11 cellular contexts compared by ENCODE assay signal in the genomic region with DNA sequence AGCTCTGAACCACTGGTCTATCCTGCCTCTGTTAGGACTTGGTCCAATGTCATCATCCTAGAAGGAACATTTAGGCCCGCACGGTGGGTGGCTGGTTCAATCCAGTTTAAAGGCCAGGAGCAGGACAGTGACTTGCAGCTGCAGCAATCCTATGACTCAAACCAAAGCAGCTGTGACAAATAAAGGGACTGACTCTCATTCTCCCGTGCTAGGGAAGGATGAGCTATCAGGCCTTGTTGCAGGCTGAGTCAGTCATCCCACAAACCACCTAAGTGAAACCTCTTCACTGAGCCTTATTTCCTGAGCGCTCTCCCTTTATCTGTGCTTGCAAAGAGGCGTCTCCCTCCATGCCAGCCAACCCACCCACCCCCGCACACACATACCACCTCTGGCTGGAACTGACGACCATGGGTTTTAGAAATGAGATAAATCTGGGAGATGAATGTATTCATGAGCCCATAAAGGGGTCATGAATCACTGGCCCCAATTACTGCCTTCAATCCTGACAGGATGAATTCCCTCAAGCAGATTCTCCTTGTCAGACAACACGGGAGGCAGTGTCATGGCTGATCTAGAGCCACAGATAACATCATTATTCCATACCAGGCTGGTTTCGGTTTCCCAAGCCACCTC.
DNase-seq lines count a peak whose midpoint lies in the region; ATAC-seq and TF ChIP-seq lines count a peak whose summit lies in the region.
"Had no signal": no experiment of that assay in that cellular context is flagged by ENCODE, and none has a peak within 500 bp of the region (broad histone marks: within the 10 kb centered on the region; RNA-seq: fewer than 3 reads in every experiment).

No MANE protein-coding gene starts in this region.

- peaks cover 6% of the 10 kb centered on the region for H3F3A ChIP-seq in SK-N-SH (replicated peaks; ENCODE audit: insufficient read depth)

- H3K9me2 ChIP-seq in SK-N-SH = no peaks in the 10 kb centered on the region

- H3K27me3 ChIP-seq in SK-N-SH (ENCODE audit: insufficient read depth) = no peaks in the 10 kb centered on the region

- ATAC-seq in stimulated activated naive B cell treated with anti-CD40 and anti-IgM and Interleukin-4, amounts not matched to agents 10 μg/mL and 1 μg/mL and 100 μg/mL, for 72 hours (replicated peaks) = peak; percentile 40 to 64

- peaks cover 18% of the 10 kb centered on the region for H3K4me1 Mint-ChIP-seq in activated CD4-positive, alpha-beta T cell treated with anti-CD3 and anti-CD28 coated beads, Interleukin-2, amount 10 ng/mL, durations not matched to agents 24 days and 14 days
- H3K4me1 Mint-ChIP-seq in stimulated activated naive B cell treated with anti-CD40 and anti-IgM and Interleukin-4, amounts not matched to agents 10 μg/mL and 1 μg/mL and 100 μg/mL, for 72 hours = peaks cover 2 to 9% of the 10 kb centered on the region in 2 donors
- no peaks in the 10 kb centered on the region for H3K4me1 Mint-ChIP-seq in CD14-positive monocyte
- H3K4me1 Mint-ChIP-seq: immature natural killer cell had no signal

- peaks cover 29% of the 10 kb centered on the region for H3K27me3 Mint-ChIP-seq in activated CD4-positive, alpha-beta T cell treated with anti-CD3 and anti-CD28 coated beads, Interleukin-2, amount 10 ng/mL, durations not matched to agents 24 days and 14 days
- H3K27me3 Mint-ChIP-seq in stimulated activated naive B cell treated with anti-CD40 and anti-IgM and Interleukin-4, amounts not matched to agents 10 μg/mL and 1 μg/mL and 100 μg/mL, for 72 hours = peaks cover 20 to 39% of the 10 kb centered on the region in 2 donors
- H3K27me3 Mint-ChIP-seq in CD14-positive monocyte (ENCODE audit: low read depth in 3 of 3) = peaks cover 11 to 22% (median 20%) of the 10 kb centered on the region in 3 donors
- H3K27me3 Mint-ChIP-seq: CD4-positive, CD25-positive, alpha-beta regulatory T cell had no signal

- CTCF ChIA-PET in SK-N-SH (lab: Yijun Ruan, JAX) = interaction anchor here (1.0 to 27.0 kb wide), 8 partner anchors 10 to 371 kb away, joined by 3 to 614 read pairs (median 6); no protein-coding TSS in a partner anchor

- DNase-seq in activated CD4-positive, alpha-beta T cell treated with anti-CD3 and anti-CD28 coated beads, Interleukin-2, amount 10 ng/mL, durations not matched to agents 24 days and 14 days = peak; percentile 62
- DNase-seq in activated CD4-positive, alpha-beta T cell treated with anti-CD3 and anti-CD28 coated beads, Interleukin-2, amount 50 U/mL, for 1 hour = no peak
- DNase-seq in SK-N-SH (peak; percentile 72), fibroblast of villous mesenchyme (ENCODE audit: low read depth) (peak; percentile 57), NCI-H1092 treated with DMSO at 0.1 percent for 48 hours (lab: John Stamatoyannopoulos, UW) (no peak), CD14-positive monocyte (ENCODE audit: low spot score) (no peak), DMS114 treated with DMSO at 0.1 percent for 48 hours (lab: John Stamatoyannopoulos, UW; ENCODE audit: unreplicated experiment) (no peak)
- DNase-seq in stimulated activated naive B cell treated with anti-CD40 and anti-IgM and Interleukin-4, amounts not matched to agents 10 μg/mL and 1 μg/mL and 100 μg/mL, for 72 hours = no peak
- DNase-seq: CD4-positive, CD25-positive, alpha-beta regulatory T cell; immature natural killer cell had no signal

- H3K4me2 ChIP-seq in SK-N-SH = peak overlapping the region; percentile 90

- peaks cover 14 to 37% of the 10 kb centered on the region in 2 experiments; a peak in 3 of 4 replicates for H3K4me1 ChIP-seq in SK-N-SH (ENCODE audit: control insufficient read depth in 1 of 2, insufficient read depth in 2 of 2, low read depth in 1 of 2, low read length in 1 of 2)

- peak; percentile 54 to 87 for TF ChIP-seq EP300 in SK-N-SH (IDR thresholded peaks at IDR 0.05; ENCODE audit: borderline replicate concordance in 1 of 2, low read depth in 1 of 2, low read length in 1 of 2)

- TF ChIP-seq RAD21 in SK-N-SH (IDR thresholded peaks at IDR 0.05; ENCODE audit: low read length) = no peak

- H3K27ac ChIP-seq in SK-N-SH (ENCODE audit: low read depth in 2 of 2, low read length in 1 of 2) = peak overlapping the region; percentile 71 to 86
- H3K27ac ChIP-seq: SK-N-MC had no signal

- peak overlapping the region; percentile 34 to 52 for H3K4me3 ChIP-seq in SK-N-SH (ENCODE audit: low read depth in 2 of 2, low read length in 1 of 2)
- peak overlapping the region; percentile 25 for H3K4me3 ChIP-seq in fibroblast of villous mesenchyme (ENCODE audit: low read depth, low read length)
- H3K4me3 ChIP-seq: SK-N-MC had no signal

- H3K36me3 ChIP-seq in SK-N-SH (replicated peaks in 1 of 2; ENCODE audit: control insufficient read depth in 1 of 2, insufficient read depth in 2 of 2, low read length in 1 of 2) = no peaks in the 10 kb centered on the region

- WGBS in SK-N-SH (ENCODE audit: low lambda C conversion rate) = 7% methylated on average over 9 of the region's 9 CpGs

- H3K27ac Mint-ChIP-seq in activated CD4-positive, alpha-beta T cell treated with anti-CD3 and anti-CD28 coated beads, Interleukin-2, amount 10 ng/mL, durations not matched to agents 24 days and 14 days = peak overlapping the region; percentile 43
- H3K27ac Mint-ChIP-seq in stimulated activated naive B cell treated with anti-CD40 and anti-IgM and Interleukin-4, amounts not matched to agents 10 μg/mL and 1 μg/mL and 100 μg/mL, for 72 hours = no peak overlapping the region
- H3K27ac Mint-ChIP-seq in CD14-positive monocyte = peak overlapping the region in 1 of 7 donors; percentile 16
- H3K27ac Mint-ChIP-seq: CD4-positive, CD25-positive, alpha-beta regulatory T cell; immature natural killer cell had no signal

- intact Hi-C loops in activated CD4-positive, alpha-beta T cell treated with anti-CD3 and anti-CD28 coated beads, Interleukin-2, amount 10 ng/mL, durations not matched to agents 24 days and 14 days (cut with micrococcal nuclease) = loop anchor here (1.0 kb wide), 1 partner anchor 25 kb away; no protein-coding TSS in a partner anchor
- intact Hi-C loops in CD14-positive monocyte (cut with micrococcal nuclease) = no loop called here

- H4K20me1 ChIP-seq in SK-N-SH (ENCODE audit: insufficient read depth) = no peaks in the 10 kb centered on the region

- no peaks in the 10 kb centered on the region for H3K36me3 Mint-ChIP-seq in activated CD4-positive, alpha-beta T cell treated with anti-CD3 and anti-CD28 coated beads, Interleukin-2, amount 10 ng/mL, durations not matched to agents 24 days and 14 days (ENCODE audit: low read depth)
- no peaks in the 10 kb centered on the region for H3K36me3 Mint-ChIP-seq in stimulated activated naive B cell treated with anti-CD40 and anti-IgM and Interleukin-4, amounts not matched to agents 10 μg/mL and 1 μg/mL and 100 μg/mL, for 72 hours
- H3K36me3 Mint-ChIP-seq in CD14-positive monocyte = no peaks in the 10 kb centered on the region
- H3K36me3 Mint-ChIP-seq: CD4-positive, CD25-positive, alpha-beta regulatory T cell; immature natural killer cell had no signal

- no peaks in the 10 kb centered on the region for H3K79me2 ChIP-seq in SK-N-SH (ENCODE audit: insufficient read depth)

- no peak for TF ChIP-seq CTCF in SK-N-SH (IDR thresholded peaks at IDR 0.05)
- TF ChIP-seq CTCF in fibroblast of villous mesenchyme (IDR thresholded peaks at IDR 0.05; ENCODE audit: insufficient read depth, low read depth, low read length) = no peak
- TF ChIP-seq CTCF in CD14-positive monocyte (IDR thresholded peaks at IDR 0.05) = no peak

- POLR2A ChIA-PET in SK-N-SH (lab: Yijun Ruan, JAX) = interaction anchor here (0.6 to 1.6 kb wide), 3 partner anchors 10 to 712 kb away, joined by 3 to 4 read pairs (median 3); partner anchors contain the start of gene TLX3

- peak overlapping the region; percentile 41; the same call in 1 of the 2 replicates for H3K9ac ChIP-seq in SK-N-SH

- H2AFZ ChIP-seq in SK-N-SH (ENCODE audit: low read depth) = peak overlapping the region; percentile 74; the same call in 1 of the 2 replicates

- H3K9me3 ChIP-seq in SK-N-SH = no peaks in the 10 kb centered on the region

- H3K9me3 Mint-ChIP-seq in activated CD4-positive, alpha-beta T cell treated with anti-CD3 and anti-CD28 coated beads, Interleukin-2, amount 10 ng/mL, durations not matched to agents 24 days and 14 days = no peaks in the 10 kb centered on the region
- no peaks in the 10 kb centered on the region for H3K9me3 Mint-ChIP-seq in stimulated activated naive B cell treated with anti-CD40 and anti-IgM and Interleukin-4, amounts not matched to agents 10 μg/mL and 1 μg/mL and 100 μg/mL, for 72 hours
- no peaks in the 10 kb centered on the region for H3K9me3 Mint-ChIP-seq in CD14-positive monocyte
- H3K9me3 Mint-ChIP-seq: CD4-positive, CD25-positive, alpha-beta regulatory T cell; immature natural killer cell had no signal

- no peak overlapping the region for H3K4me3 Mint-ChIP-seq in activated CD4-positive, alpha-beta T cell treated with anti-CD3 and anti-CD28 coated beads, Interleukin-2, amount 10 ng/mL, durations not matched to agents 24 days and 14 days
- no peak overlapping the region for H3K4me3 Mint-ChIP-seq in stimulated activated naive B cell treated with anti-CD40 and anti-IgM and Interleukin-4, amounts not matched to agents 10 μg/mL and 1 μg/mL and 100 μg/mL, for 72 hours
- no peak overlapping the region for H3K4me3 Mint-ChIP-seq in CD14-positive monocyte
- H3K4me3 Mint-ChIP-seq: CD4-positive, CD25-positive, alpha-beta regulatory T cell; immature natural killer cell had no signal

TF ChIP-seq in SK-N-SH, 30 proteins besides CTCF, POLR2A, EP300 and RAD21 (continues in another document):
- TF ChIP-seq NFIC (IDR thresholded peaks at IDR 0.05; ENCODE audit: borderline replicate concordance) (no peak; the same call in 1 of the 2 replicates), JUND (IDR thresholded peaks at IDR 0.05) (peak; percentile 67)
- TF ChIP-seq, protein P1, sequence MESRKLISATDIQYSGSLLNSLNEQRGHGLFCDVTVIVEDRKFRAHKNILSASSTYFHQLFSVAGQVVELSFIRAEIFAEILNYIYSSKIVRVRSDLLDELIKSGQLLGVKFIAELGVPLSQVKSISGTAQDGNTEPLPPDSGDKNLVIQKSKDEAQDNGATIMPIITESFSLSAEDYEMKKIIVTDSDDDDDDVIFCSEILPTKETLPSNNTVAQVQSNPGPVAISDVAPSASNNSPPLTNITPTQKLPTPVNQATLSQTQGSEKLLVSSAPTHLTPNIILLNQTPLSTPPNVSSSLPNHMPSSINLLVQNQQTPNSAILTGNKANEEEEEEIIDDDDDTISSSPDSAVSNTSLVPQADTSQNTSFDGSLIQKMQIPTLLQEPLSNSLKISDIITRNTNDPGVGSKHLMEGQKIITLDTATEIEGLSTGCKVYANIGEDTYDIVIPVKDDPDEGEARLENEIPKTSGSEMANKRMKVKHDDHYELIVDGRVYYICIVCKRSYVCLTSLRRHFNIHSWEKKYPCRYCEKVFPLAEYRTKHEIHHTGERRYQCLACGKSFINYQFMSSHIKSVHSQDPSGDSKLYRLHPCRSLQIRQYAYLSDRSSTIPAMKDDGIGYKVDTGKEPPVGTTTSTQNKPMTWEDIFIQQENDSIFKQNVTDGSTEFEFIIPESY (IDR thresholded peaks at IDR 0.05; ENCODE audit: borderline replicate concordance, low read depth) = 0 out of 2 replicates have a peak, but pooled peaks have one; percentile 26

Comparison
In these comparisons a context has a peak if more than half of its experiments do, and no peak if none do; other contexts are left out.
1. DNase-seq: peak in activated CD4-positive, alpha-beta T cell treated with anti-CD3 and anti-CD28 coated beads, Interleukin-2, amount 10 ng/mL, durations not matched to agents 24 days and 14 days (single experiment), SK-N-SH (single experiment) and fibroblast of villous mesenchyme (single experiment); none in activated CD4-positive, alpha-beta T cell treated with anti-CD3 and anti-CD28 coated beads, Interleukin-2, amount 50 U/mL, for 1 hour (single experiment), stimulated activated naive B cell treated with anti-CD40 and anti-IgM and Interleukin-4, amounts not matched to agents 10 μg/mL and 1 μg/mL and 100 μg/mL, for 72 hours (single experiment), NCI-H1092 treated with DMSO at 0.1 percent for 48 hours (single experiment), CD14-positive monocyte (single experiment) and DMS114 treated with DMSO at 0.1 percent for 48 hours (single experiment).